8 cellular contexts compared by ENCODE assay signal in genomic region chr2:196592912-196593881, GRCh38. TPM values are rescaled to one million over a fixed set of nuclear protein-coding genes. Genes with fewer than 3 reads are reported as not detected.
DNase-seq lines count a peak whose midpoint lies in the region; ATAC-seq, FAIRE-seq and TF ChIP-seq lines count a peak whose summit lies in the region.

Gene HECW2, minus strand, starts transcription at chr2:196593554.

- peaks cover 5% of the 10 kb centered on the region for H3K79me2 ChIP-seq in astrocyte (ENCODE audit: insufficient read depth, low read length)

- POLR2A ChIA-PET in AG04449 (lab: Yijun Ruan, JAX), result interaction anchor here (0.8 to 1.0 kb wide), 3 partner anchors 8 to 193 kb away, joined by 3 to 5 read pairs (median 5); no protein-coding TSS in a partner anchor

- peak within 1 kb of the TSS; percentile 78 for H3K27ac Mint-ChIP-seq in astrocyte (ENCODE audit: unreplicated experiment)

- ATAC-seq in HG02943 (IDR thresholded peaks at IDR 0.05; ENCODE audit: low read depth, unreplicated experiment) (peak; percentile 59), right cardiac atrium (peak; percentile 83 to 89)

- H3K4me1 Mint-ChIP-seq in astrocyte (ENCODE audit: low read depth, unreplicated experiment), result no peaks in the 10 kb centered on the region

- peak within 1 kb of the TSS; percentile 96 for H3K4me3 Mint-ChIP-seq in astrocyte (ENCODE audit: unreplicated experiment)

- H3K27ac ChIP-seq in astrocyte (ENCODE audit: low read depth, low read length), result peak within 1 kb of the TSS; percentile 69
- H3K27ac ChIP-seq in right cardiac atrium (ENCODE audit: low read length), result peak within 1 kb of the TSS; percentile 31
- H3K27ac ChIP-seq in prostate gland, result no peak within 1 kb of the TSS

- no peak for FAIRE-seq in GM12892 (lab: Jason Lieb, UNC)
- FAIRE-seq in astrocyte (lab: Jason Lieb, UNC), result no peak

- no peak for TF ChIP-seq CTCF in AG04449 (IDR thresholded peaks at IDR 0.05; ENCODE audit: insufficient read depth, low read length, missing control alignments)
- TF ChIP-seq CTCF in astrocyte (IDR thresholded peaks at IDR 0.05; ENCODE audit: insufficient read depth, low read depth, low read length), result no peak
- no peak for TF ChIP-seq CTCF in prostate gland (IDR thresholded peaks at IDR 0.05)

- WGBS in right cardiac atrium, result under 1% methylated on average over 125 of the region's 125 CpGs
- WGBS in prostate gland, result 2% methylated on average over 90 of the region's 125 CpGs

- H2AFZ ChIP-seq in astrocyte (ENCODE audit: low read depth, low read length), result peak within 1 kb of the TSS; percentile 96

- peak within 1 kb of the TSS; percentile 98 for H3K4me2 ChIP-seq in astrocyte (ENCODE audit: low read length)

- H3K9me3 ChIP-seq in astrocyte (ENCODE audit: insufficient read depth, low read depth, low read length) (no peaks in the 10 kb centered on the region), right cardiac atrium (ENCODE audit: control insufficient read depth, low read length) (no peaks in the 10 kb centered on the region), prostate gland (no peaks in the 10 kb centered on the region)

- no peaks in the 10 kb centered on the region for H3K36me3 Mint-ChIP-seq in astrocyte (ENCODE audit: low read depth, unreplicated experiment)

- peaks cover 18% of the 10 kb centered on the region for H3K27me3 Mint-ChIP-seq in astrocyte (ENCODE audit: low read depth, unreplicated experiment)

- intact Hi-C loops in right cardiac atrium (cut with DNase I), result loop anchor here in 2 of 4 donors (10.0 kb wide), 2 partner anchors 58 to 298 kb away; no protein-coding TSS in a partner anchor
- intact Hi-C loops in prostate gland (cut with DNase I), result no loop called here

- H3K36me3 ChIP-seq in astrocyte (ENCODE audit: insufficient read depth, low read length) (no peaks in the 10 kb centered on the region), prostate gland (no peaks in the 10 kb centered on the region)

- DNase-seq in AG04449 (ENCODE audit: low read depth, low spot score) (no peak), GM12892 (ENCODE audit: insufficient read length) (peak; percentile 40), NCI-H510A (lab: John Stamatoyannopoulos, UW) (peak; percentile 56), astrocyte (ENCODE audit: low read depth) (peak; percentile 60), right cardiac atrium (peak; percentile 55 to 84 (median 83)), prostate gland (ENCODE audit: low spot score) (no peak)
- DNase-seq in stimulated activated naive CD4-positive, alpha-beta T cell (lab: John Stamatoyannopoulos, UW), result no peak

- CTCF ChIA-PET in AG04449 (lab: Yijun Ruan, JAX), result interaction anchor here (0.6 to 2.6 kb wide), 4 partner anchors 14 to 231 kb away, joined by 3 to 8 read pairs (median 3); no protein-coding TSS in a partner anchor

- H4K20me1 ChIP-seq in astrocyte (ENCODE audit: insufficient read depth, low read length), result no peaks in the 10 kb centered on the region

- H3K4me3 ChIP-seq in AG04449 (ENCODE audit: low read depth, low read length) (peak within 1 kb of the TSS; percentile 82), astrocyte (ENCODE audit: insufficient read depth, low read depth, low read length) (peak within 1 kb of the TSS; percentile 86), right cardiac atrium (ENCODE audit: low read length) (peak within 1 kb of the TSS; percentile 80), prostate gland (peak within 1 kb of the TSS; percentile 36 to 46)

- H3K27me3 ChIP-seq in astrocyte (ENCODE audit: insufficient read depth, low read length) (no peaks in the 10 kb centered on the region), right cardiac atrium (ENCODE audit: control insufficient read depth, insufficient read depth) (no peaks in the 10 kb centered on the region), prostate gland (replicated peaks; ENCODE audit: insufficient read depth) (no peaks in the 10 kb centered on the region)

- no peak for TF ChIP-seq POLR2A in GM12892 (IDR thresholded peaks at IDR 0.05; ENCODE audit: low read depth, low read length)
- TF ChIP-seq POLR2A in prostate gland (IDR thresholded peaks at IDR 0.05), result no peak

- peak within 1 kb of the TSS; percentile 87 for H3K9ac ChIP-seq in astrocyte (ENCODE audit: low read length)

- H3K4me1 ChIP-seq in astrocyte (ENCODE audit: insufficient read depth, low read length) (peaks cover 3% of the 10 kb centered on the region), right cardiac atrium (ENCODE audit: control insufficient read depth, insufficient read depth, low read length) (no peaks in the 10 kb centered on the region), prostate gland (replicated peaks) (no peaks in the 10 kb centered on the region)

- H3K9me3 Mint-ChIP-seq in astrocyte (ENCODE audit: unreplicated experiment), result peaks cover 3% of the 10 kb centered on the region

RNA-seq across cellular contexts. Expression of gene HECW2, which starts in this region (rescaled TPM):
- 8.9 TPM for polyA plus RNA-seq in GM12892 (2012; ENCODE audit: missing spikeins)
- 8.9 and 10.1 TPM in 2 replicates for total RNA-seq in astrocyte
- total RNA-seq in right cardiac atrium, result 10 to 100 TPM; 21.2 to 28.2 (median 25.3) TPM
- 6.1 TPM for polyA plus RNA-seq in right cardiac atrium
- total RNA-seq in prostate gland, result 10 to 100 TPM in 1 of 2 donors, under 1 TPM in 1; 0.91 to 14.0 TPM

Comparison
In these comparisons a context has a peak if more than half of its experiments do, and no peak if none do; other contexts are left out.
1. DNase-seq: peak in GM12892 (single experiment), NCI-H510A (single experiment), astrocyte (single experiment) and right cardiac atrium (3 of 3); none in AG04449 (single experiment), prostate gland (single experiment) and stimulated activated naive CD4-positive, alpha-beta T cell (0 of 6).
2. H3K27ac ChIP-seq: peak in astrocyte (single experiment) and right cardiac atrium (single experiment); none in prostate gland (0 of 2).
3. Peak in every context shown above with its lines, with median percentiles within 50 percentile points of each other: H3K4me3 ChIP-seq.